1 cellular context compared by ENCODE assay signal in genomic region chr6:118897386-118897785, GRCh38.
TF ChIP-seq lines count a peak whose summit lies in the region.

No MANE protein-coding gene starts in this region.

TF ChIP-seq in GM12878, 131 proteins besides CTCF, POLR2A, EP300 and RAD21:
- TF ChIP-seq ZNF592 (IDR thresholded peaks at IDR 0.05) (no peak), NFYA (IDR thresholded peaks at IDR 0.05; ENCODE audit: borderline replicate concordance, low read depth, low read length) (no peak), POLR2AphosphoS2 (IDR thresholded peaks at IDR 0.05; ENCODE audit: low read depth, low read length) (no peak), BRCA1 (IDR thresholded peaks at IDR 0.05; ENCODE audit: low read depth, low read length) (no peak)
